ENCODE assay signal across 14 cellular contexts in genomic region chr17:3935825-3936355, GRCh38. TPM values are rescaled to one million over a fixed set of nuclear protein-coding genes. Genes with fewer than 3 reads are reported as not detected.
A peak's percentile ranks its signal among the peaks of the same experiment; 100 is the strongest.
DNase-seq lines count a peak whose midpoint lies in the region; ATAC-seq and TF ChIP-seq lines count a peak whose summit lies in the region.
"Had no signal": no experiment of that assay in that cellular context is flagged by ENCODE, and none has a peak within 500 bp of the region (broad histone marks: within the 10 kb centered on the region; RNA-seq: fewer than 3 reads in every experiment).

No MANE protein-coding gene starts in this region.

- no peaks in the 10 kb centered on the region for H3K4me1 ChIP-seq in RWPE2 (ENCODE audit: insufficient read depth, poor library complexity, severe bottlenecking)
- H3K4me1 ChIP-seq: neural progenitor cell had no signal

- H3K27me3 ChIP-seq in RWPE2 (ENCODE audit: insufficient read depth, poor library complexity, severe bottlenecking): no peaks in the 10 kb centered on the region
- H3K27me3 ChIP-seq: neural progenitor cell, stomach had no signal

- no peaks in the 10 kb centered on the region for H3K4me1 Mint-ChIP-seq in mesothelial cell of epicardium

- TF ChIP-seq CTCF in RWPE2 (IDR thresholded peaks at IDR 0.05; ENCODE audit: poor library complexity, severe bottlenecking) (no peak), mesothelial cell of epicardium (IDR thresholded peaks at IDR 0.05; ENCODE audit: unreplicated experiment) (no peak)

- H3K9me3 ChIP-seq in RWPE2 (ENCODE audit: severe bottlenecking): no peaks in the 10 kb centered on the region
- H3K9me3 ChIP-seq: stomach had no signal

- DNase-seq in ELR (ENCODE audit: low read depth): peak; percentile 59
- DNase-seq in RWPE2 (ENCODE audit: low spot score): no peak
- peak; percentile 45 for DNase-seq in epithelial cell of prostate (ENCODE audit: low read depth, low spot score)
- DNase-seq in non-pigmented ciliary epithelial cell (ENCODE audit: low read depth): peak; percentile 34
- DNase-seq in activated gamma-delta T cell (lab: John Stamatoyannopoulos, UW): no peak
- no peak for DNase-seq in NCI-H2107 (lab: John Stamatoyannopoulos, UW)
- DNase-seq in mesothelial cell of epicardium (ENCODE audit: low spot score in 2 of 2, unreplicated experiment in 2 of 2): no peak
- DNase-seq: activated CD4-positive, alpha-beta T cell treated with anti-CD3 and anti-CD28 coated beads, Interleukin-2, amount 50 U/mL, for 1 hour; aorta had no signal

- H3K4me3 ChIP-seq in RWPE2 (ENCODE audit: severe bottlenecking): no peak overlapping the region
- H3K4me3 ChIP-seq: lung, neural progenitor cell, PC-9, stomach had no signal

- no peaks in the 10 kb centered on the region for H3K27me3 Mint-ChIP-seq in mesothelial cell of epicardium (ENCODE audit: low read depth)
- H3K27me3 Mint-ChIP-seq: T-cell had no signal

- ATAC-seq in RWPE2 (ENCODE audit: low read depth): peak; percentile 57; the same call in 2 of the 3 replicates

- no peaks in the 10 kb centered on the region for H3K9me3 Mint-ChIP-seq in mesothelial cell of epicardium
- H3K9me3 Mint-ChIP-seq: neural progenitor cell, T-cell had no signal

- H3K27ac Mint-ChIP-seq in mesothelial cell of epicardium: no peak overlapping the region

- H3K36me3 ChIP-seq in RWPE2 (ENCODE audit: low read depth): no peaks in the 10 kb centered on the region
- H3K36me3 ChIP-seq: neural progenitor cell had no signal

- H3K27ac ChIP-seq in RWPE2 (ENCODE audit: poor library complexity, severe bottlenecking): no peak overlapping the region
- H3K27ac ChIP-seq in epithelial cell of prostate: no peak overlapping the region
- H3K27ac ChIP-seq: neural progenitor cell, PC-9, stomach had no signal

- H3K36me3 Mint-ChIP-seq in mesothelial cell of epicardium: no peaks in the 10 kb centered on the region
- H3K36me3 Mint-ChIP-seq: neural progenitor cell had no signal

- H3K4me3 Mint-ChIP-seq in mesothelial cell of epicardium: no peak overlapping the region
- H3K4me3 Mint-ChIP-seq: neural progenitor cell, T-cell had no signal

RNA-seq across cellular contexts. Expression of gene P2RX1, which starts 19.6 kb away (rescaled TPM):
- total RNA-seq in mesothelial cell of epicardium: 0.16 to 0.22 TPM (median 0.18 TPM) in 3 replicates
- total RNA-seq: PC-9 had no signal

RNA-seq across cellular contexts. Expression of gene ATP2A3, which starts 28.3 kb away (rescaled TPM):
- total RNA-seq in mesothelial cell of epicardium: 4.1 to 4.6 TPM (median 4.1 TPM) in 3 replicates

RNA-seq across cellular contexts. Expression of gene CAMKK1, which starts 43.0 kb away (rescaled TPM):
- 3.8 to 4.3 TPM (median 4.3 TPM) in 3 replicates for total RNA-seq in mesothelial cell of epicardium

Comparison
In these comparisons a context has a peak if more than half of its experiments do, and no peak if none do; other contexts are left out.
1. DNase-seq: peak in ELR (single experiment), epithelial cell of prostate (single experiment) and non-pigmented ciliary epithelial cell (single experiment); none in RWPE2 (single experiment), activated gamma-delta T cell (single experiment), NCI-H2107 (single experiment) and mesothelial cell of epicardium (0 of 2).